Comparison of ENCODE assay signal across 8 cellular contexts in genomic region chr10:110210663-110211454, GRCh38. TPM values are rescaled to one million over a fixed set of nuclear protein-coding genes. Genes with fewer than 3 reads are reported as not detected.
DNase-seq lines count a peak whose midpoint lies in the region; ATAC-seq and TF ChIP-seq lines count a peak whose summit lies in the region.

No MANE protein-coding gene starts in this region.

- H2AFZ ChIP-seq in GM23248 (peak overlapping the region; percentile 81), Karpas-422 (ENCODE audit: low read length) (peak overlapping the region; percentile 82)

- H3K4me1 Mint-ChIP-seq in activated T-cell treated with anti-CD3 and anti-CD28 coated beads, Interleukin-2, amount 50 U/mL, for 72 hours (ENCODE audit: low read depth) = peaks cover 50% of the 10 kb centered on the region

- in situ Hi-C loops in GM23248 (cut with MboI) = no loop called here

- peak overlapping the region; percentile 78 for H3K27ac Mint-ChIP-seq in activated T-cell treated with anti-CD3 and anti-CD28 coated beads, Interleukin-2, amount 50 U/mL, for 72 hours

- H3K36me3 Mint-ChIP-seq in activated T-cell treated with anti-CD3 and anti-CD28 coated beads, Interleukin-2, amount 50 U/mL, for 72 hours (ENCODE audit: insufficient read depth in 2 of 2) = peaks cover 1 to 11% of the 10 kb centered on the region in 2 donors

- TF ChIP-seq CTCF in Peyer's patch (IDR thresholded peaks at IDR 0.05) (no peak), esophagus muscularis mucosa (IDR thresholded peaks at IDR 0.05) (no peak)

- H3K27ac ChIP-seq in GM23248 = peak overlapping the region; percentile 88
- no peak overlapping the region for H3K27ac ChIP-seq in Karpas-422 (ENCODE audit: low read length)
- H3K27ac ChIP-seq in Peyer's patch = peak overlapping the region; percentile 81 to 93 (median 86)
- H3K27ac ChIP-seq in esophagus muscularis mucosa (replicated peaks in 1 of 4) = peak overlapping the region; percentile 94 to 100 (median 98)

- peak; percentile 47 for TF ChIP-seq EP300 in esophagus muscularis mucosa (IDR thresholded peaks at IDR 0.05)

- H3K79me2 ChIP-seq in GM23248 (ENCODE audit: insufficient read depth) (peaks cover 40% of the 10 kb centered on the region), Karpas-422 (ENCODE audit: low read length) (no peaks in the 10 kb centered on the region)

- peak; percentile 42 to 80 for TF ChIP-seq POLR2A in Peyer's patch (IDR thresholded peaks at IDR 0.05)
- peak; percentile 64 for TF ChIP-seq POLR2A in esophagus muscularis mucosa (IDR thresholded peaks at IDR 0.05; ENCODE audit: low read depth)

- H4K20me1 ChIP-seq in GM23248 (ENCODE audit: insufficient read depth) (no peaks in the 10 kb centered on the region), Karpas-422 (ENCODE audit: insufficient read depth, low read depth, low read length) (no peaks in the 10 kb centered on the region)

- H3K9me2 ChIP-seq in GM23248 (ENCODE audit: insufficient read depth) (no peaks in the 10 kb centered on the region), Karpas-422 (replicated peaks; ENCODE audit: insufficient read depth, low read length) (no peaks in the 10 kb centered on the region)

- H3K4me1 ChIP-seq in GM23248 (ENCODE audit: insufficient read depth) = peaks cover 9% of the 10 kb centered on the region
- H3K4me1 ChIP-seq in Karpas-422 (ENCODE audit: low read length) = peaks cover 67% of the 10 kb centered on the region
- H3K4me1 ChIP-seq in Peyer's patch = peaks cover 5 to 48% (median 8%) of the 10 kb centered on the region in 4 donors
- H3K4me1 ChIP-seq in esophagus muscularis mucosa = peaks cover 42 to 54% (median 53%) of the 10 kb centered on the region in 4 donors
- H3K4me1 ChIP-seq in mucosa of stomach (ENCODE audit: control insufficient read depth, insufficient read depth, low read length) = peaks cover 21% of the 10 kb centered on the region

- H3K36me3 ChIP-seq in GM23248 (ENCODE audit: low read depth) (no peaks in the 10 kb centered on the region), Karpas-422 (ENCODE audit: insufficient read depth, low read length) (no peaks in the 10 kb centered on the region), Peyer's patch (no peaks in the 10 kb centered on the region), esophagus muscularis mucosa (no peaks in the 10 kb centered on the region), mucosa of stomach (ENCODE audit: control insufficient read depth, insufficient read depth, low read length) (no peaks in the 10 kb centered on the region)

- DNase-seq in DMS53 treated with DMSO at 0.1 percent for 48 hours (lab: John Stamatoyannopoulos, UW; ENCODE audit: unreplicated experiment) (peak; percentile 96), GM23248 (peak; percentile 99), Karpas-422 (peak; percentile 97), Peyer's patch (peak; percentile 94 to 99 (median 98)), esophagus muscularis mucosa (ENCODE audit: extremely low spot score) (peak; percentile 99)
- peak; percentile 93 to 95 for DNase-seq in activated T-cell treated with anti-CD3 and anti-CD28 coated beads, Interleukin-2, amount 50 U/mL, for 72 hours
- peak; percentile 82 for DNase-seq in stimulated activated CD8-positive, alpha-beta memory T cell treated with anti-CD3 and anti-CD28 coated beads, Interleukin-4, amount 100 ng/mL, for 4 hours (ENCODE audit: low read depth in 2 of 2, low spot score in 1 of 2)

- intact Hi-C loops in esophagus muscularis mucosa (cut with DNase I) = loop anchor here (10.0 kb wide), 1 partner anchor 206 kb away; the partner anchor contains the start of gene ADD3

- H3K9me3 ChIP-seq in GM23248 (ENCODE audit: low read depth) = no peaks in the 10 kb centered on the region
- H3K9me3 ChIP-seq in Karpas-422 (ENCODE audit: low read length) = no peaks in the 10 kb centered on the region
- no peaks in the 10 kb centered on the region for H3K9me3 ChIP-seq in Peyer's patch
- H3K9me3 ChIP-seq in esophagus muscularis mucosa = no peaks in the 10 kb centered on the region
- H3K9me3 ChIP-seq in mucosa of stomach (ENCODE audit: control insufficient read depth, low read length) = no peaks in the 10 kb centered on the region

- 1% methylated on average over 60 of the region's 60 CpGs for WGBS in GM23248 (ENCODE audit: low coverage in 1 of 2, low lambda C conversion rate in 2 of 2, missing lambda C conversion rate in 2 of 2), 2 experiments
- WGBS in esophagus muscularis mucosa = under 1% methylated on average over 20 of the region's 60 CpGs

- H3K4me2 ChIP-seq in GM23248 (ENCODE audit: unreplicated experiment) = peak overlapping the region; percentile 86
- peak overlapping the region; percentile 94 for H3K4me2 ChIP-seq in Karpas-422 (ENCODE audit: low read depth, low read length, poor library complexity, severe bottlenecking)

- H3K27me3 Mint-ChIP-seq in activated T-cell treated with anti-CD3 and anti-CD28 coated beads, Interleukin-2, amount 50 U/mL, for 72 hours (ENCODE audit: low read depth) = peaks cover 13% of the 10 kb centered on the region

- H3F3A ChIP-seq in GM23248 (ENCODE audit: insufficient read depth) = peaks cover 16% of the 10 kb centered on the region

- peak; percentile 74 to 75 for ATAC-seq in activated T-cell treated with anti-CD3 and anti-CD28 coated beads, Interleukin-2, amount 50 U/mL, for 72 hours (replicated peaks in 1 of 2)

- H3K9ac ChIP-seq in GM23248 (peak overlapping the region; percentile 96), Karpas-422 (ENCODE audit: low read length) (peak overlapping the region; percentile 70), mucosa of stomach (ENCODE audit: low read length) (peak overlapping the region; percentile 81)

- peak overlapping the region; percentile 96 for H3K4me3 Mint-ChIP-seq in activated T-cell treated with anti-CD3 and anti-CD28 coated beads, Interleukin-2, amount 50 U/mL, for 72 hours

- H3K27me3 ChIP-seq in GM23248 (replicated peaks; ENCODE audit: insufficient read depth) = no peaks in the 10 kb centered on the region
- H3K27me3 ChIP-seq in Karpas-422 (ENCODE audit: low read length) = no peaks in the 10 kb centered on the region
- H3K27me3 ChIP-seq in Peyer's patch = no peaks in the 10 kb centered on the region
- no peaks in the 10 kb centered on the region for H3K27me3 ChIP-seq in esophagus muscularis mucosa
- no peaks in the 10 kb centered on the region for H3K27me3 ChIP-seq in mucosa of stomach (ENCODE audit: control insufficient read depth, insufficient read depth, low read length)

- no peaks in the 10 kb centered on the region for H3K9me3 Mint-ChIP-seq in activated T-cell treated with anti-CD3 and anti-CD28 coated beads, Interleukin-2, amount 50 U/mL, for 72 hours

- peak overlapping the region; percentile 90 for H3K4me3 ChIP-seq in GM23248
- peak overlapping the region; percentile 67 for H3K4me3 ChIP-seq in Karpas-422 (ENCODE audit: low read length)
- H3K4me3 ChIP-seq in Peyer's patch = peak overlapping the region; percentile 61 to 86 (median 72)
- H3K4me3 ChIP-seq in esophagus muscularis mucosa = peak overlapping the region; percentile 80 to 91 (median 86)
- H3K4me3 ChIP-seq in mucosa of stomach (ENCODE audit: low read length) = peak overlapping the region; percentile 82

RNA-seq across cellular contexts. Expression of gene MXI1, which starts 3.5 kb away (rescaled TPM):
- total RNA-seq in GM23248 (2014; rRNA removed; shearing (Covaris generic)) = 25.7 and 32.2 TPM in 2 replicates
- polyA plus RNA-seq in GM23248 (2016; fragmentation: Nextera tagmentation; extraction: Ambion mirVana) = 17.6 and 25.7 TPM in 2 replicates
- total RNA-seq in Karpas-422 (2014; rRNA removed; shearing (Covaris generic); ENCODE audit: low replicate concordance) = 12.0 and 19.8 TPM in 2 replicates
- total RNA-seq in Peyer's patch = 10 to 100 TPM; 37.1 to 58.0 (median 47.8) TPM
- 10 to 100 TPM; 19.4 to 36.8 TPM for total RNA-seq in activated T-cell treated with anti-CD3 and anti-CD28 coated beads, Interleukin-2, amount 50 U/mL, for 72 hours
- 100 to 1,000 TPM; 198 to 292 (median 226) TPM for total RNA-seq in esophagus muscularis mucosa
